Comparison of ENCODE assay signal across 12 cellular contexts in the genomic region with DNA sequence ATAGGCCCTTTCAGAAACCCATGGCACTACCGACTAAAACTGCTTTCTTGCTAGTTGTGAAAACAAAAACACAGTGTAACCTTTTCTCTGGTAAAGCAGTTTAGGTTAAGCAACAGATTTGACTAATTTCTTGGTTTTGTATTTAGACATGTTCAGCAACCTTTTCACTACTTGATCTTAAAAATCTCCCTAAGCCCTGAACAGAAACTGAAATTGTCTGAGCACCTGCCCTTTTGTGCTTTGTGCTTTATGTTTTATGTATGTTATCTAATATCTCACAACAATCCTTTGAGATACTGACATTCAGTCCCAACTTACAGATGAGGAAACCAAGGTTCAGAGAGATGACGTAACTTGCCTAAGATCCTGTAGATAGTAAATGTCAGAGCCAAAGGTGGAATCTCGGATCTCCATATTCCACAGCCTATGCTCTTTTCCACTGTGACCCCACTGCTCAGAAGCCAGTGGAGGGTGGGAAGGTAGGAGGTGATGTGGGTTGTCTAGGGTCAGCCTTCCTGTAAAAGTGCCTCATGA.
DNase-seq lines count a peak whose midpoint lies in the region; ATAC-seq, FAIRE-seq and TF ChIP-seq lines count a peak whose summit lies in the region.
"Had no signal": no experiment of that assay in that cellular context is flagged by ENCODE, and none has a peak within 500 bp of the region (broad histone marks: within the 10 kb centered on the region; RNA-seq: fewer than 3 reads in every experiment).

No MANE protein-coding gene starts in this region.

- no peak for FAIRE-seq in HepG2 (lab: Jason Lieb, UNC)

- H3K9me3 ChIP-seq in HepG2 (ENCODE audit: low read length) (no peaks in the 10 kb centered on the region), right lobe of liver (no peaks in the 10 kb centered on the region), lower lobe of right lung (no peaks in the 10 kb centered on the region)

- H3K36me3 ChIP-seq in HepG2 (replicated peaks in 1 of 2; ENCODE audit: control insufficient read depth in 1 of 2, insufficient read depth in 2 of 2, low read length in 2 of 2) (peaks cover 11 to 27% of the 10 kb centered on the region in 2 experiments; a peak in 4 of 5 replicates), right lobe of liver (peaks cover 0 to 10% (median 4%) of the 10 kb centered on the region in 4 donors), lower lobe of right lung (peaks cover 23% of the 10 kb centered on the region)

- H3K27me3 ChIP-seq in HepG2 (ENCODE audit: control insufficient read depth in 1 of 2, insufficient read depth in 2 of 2, low read length in 2 of 2) (no peaks in the 10 kb centered on the region), right lobe of liver (no peaks in the 10 kb centered on the region), lower lobe of right lung (ENCODE audit: low read depth) (no peaks in the 10 kb centered on the region)
- H3K27me3 ChIP-seq: dorsolateral prefrontal cortex had no signal

- WGBS in HepG2 (ENCODE audit: low lambda C conversion rate), result 84% methylated on average over 3 of the region's 3 CpGs
- WGBS in right lobe of liver (ENCODE audit: insufficient coverage, low coverage, low lambda C conversion rate, missing lambda C conversion rate), result 89% methylated on average over 3 of the region's 3 CpGs

- H3K4me2 ChIP-seq in HepG2 (ENCODE audit: low read depth, low read length), result no peak overlapping the region

- no peak overlapping the region for H3K4me3 ChIP-seq in HepG2 (replicated peaks in 1 of 3; ENCODE audit: insufficient read depth in 1 of 3, low read depth in 2 of 3, low read length in 3 of 3)
- no peak overlapping the region for H3K4me3 ChIP-seq in right lobe of liver
- H3K4me3 ChIP-seq in lower lobe of right lung, result no peak overlapping the region
- H3K4me3 ChIP-seq: dorsolateral prefrontal cortex had no signal

- TF ChIP-seq EP300 in HepG2 (IDR thresholded peaks at IDR 0.05; ENCODE audit: low read depth in 2 of 2, low read length in 2 of 2) (no peak), HepG2 (CRISPR knock-in tag; IDR thresholded peaks at IDR 0.05; ENCODE audit: borderline replicate concordance) (no peak)

- POLR2A ChIA-PET in HepG2 (lab: Yijun Ruan, JAX), result interaction anchor here (1.0 kb wide), 1 partner anchor 25 kb away, joined by 3 read pairs; no protein-coding TSS in a partner anchor

- no peak overlapping the region for H3K9ac ChIP-seq in HepG2 (ENCODE audit: insufficient read depth, low read depth, low read length)

- ATAC-seq in HepG2 (no peak), right lobe of liver (no peak), GM21723 (IDR thresholded peaks at IDR 0.05; ENCODE audit: unreplicated experiment) (peak; percentile 79), HG03354 (IDR thresholded peaks at IDR 0.05; ENCODE audit: poor library complexity, severe bottlenecking, unreplicated experiment) (peak; percentile 76), lower lobe of right lung (no peak)
- peak; percentile 80 for ATAC-seq in stimulated activated naive CD8-positive, alpha-beta T cell treated with anti-CD3 and anti-CD28 coated beads, Interleukin-15, Interleukin-2, amounts not matched to agents 100 U/mL and 50 U/mL, for 24 hours
- ATAC-seq: Panc1 had no signal

- H3K79me2 ChIP-seq in HepG2 (ENCODE audit: insufficient read depth, low read length), result no peaks in the 10 kb centered on the region

- BruUV-seq in HepG2 (replicated peaks; lab: Mats Ljungman, UMichigan), result no TSS peak

- H3K27ac ChIP-seq in HepG2 (ENCODE audit: extremely low read length, insufficient read depth, low read length) (no peak overlapping the region), right lobe of liver (no peak overlapping the region), lower lobe of right lung (no peak overlapping the region)
- H3K27ac ChIP-seq: dorsolateral prefrontal cortex had no signal

- in situ Hi-C loops in HepG2 (cut with HindIII; ENCODE audit: extremely low pct_ligation_motif_present, low pct_unique_long_range_greater_than_20kb), result no loop called here

- no peak for TF ChIP-seq RAD21 in HepG2 (CRISPR knock-in tag; IDR thresholded peaks at IDR 0.05)

- H3K4me1 ChIP-seq in HepG2 (ENCODE audit: insufficient read depth, low read length) (peaks cover 9% of the 10 kb centered on the region), right lobe of liver (peaks cover 0 to under 1% (median 0%) of the 10 kb centered on the region in 4 donors), lower lobe of right lung (no peaks in the 10 kb centered on the region)

- no peak overlapping the region for H2AFZ ChIP-seq in HepG2 (ENCODE audit: low read length)

- no peaks in the 10 kb centered on the region for H4K20me1 ChIP-seq in HepG2 (ENCODE audit: insufficient read depth, low read length)

- CTCF ChIA-PET in HepG2 (lab: Yijun Ruan, JAX; ENCODE audit: low intra/inter-chr PET ratio, low total read pairs), result no interaction called here

- no peak for TF ChIP-seq POLR2A in HepG2 (IDR thresholded peaks at IDR 0.05; ENCODE audit: insufficient read depth in 1 of 2, low read depth in 2 of 2, low read length in 2 of 2)
- TF ChIP-seq POLR2A in right lobe of liver (IDR thresholded peaks at IDR 0.05), result no peak

- no peak for DNase-seq in HepG2 (ENCODE audit: low spot score)
- no peak for DNase-seq in right lobe of liver
- DNase-seq in stimulated activated naive CD8-positive, alpha-beta T cell treated with anti-CD3 and anti-CD28 coated beads, Interleukin-15, Interleukin-2, amounts not matched to agents 100 U/mL and 50 U/mL, for 24 hours, result no peak
- DNase-seq in NCI-H2196 treated with DMSO at 0.1 percent for 48 hours (lab: John Stamatoyannopoulos, UW; ENCODE audit: unreplicated experiment), result no peak
- DNase-seq in AML-193 (lab: John Stamatoyannopoulos, UW), result no peak
- DNase-seq in lower lobe of right lung, result no peak
- DNase-seq: dorsolateral prefrontal cortex, mesendoderm, NCI-H1694 had no signal

- intact Hi-C loops in HepG2 (cut with micrococcal nuclease; ENCODE audit: unreplicated experiment), result no loop called here
- intact Hi-C loops in right lobe of liver (cut with DNase I), result no loop called here
- intact Hi-C loops in lower lobe of right lung (cut with DNase I), result no loop called here

- TF ChIP-seq CTCF in HepG2 (CRISPR knock-in tag; IDR thresholded peaks at IDR 0.05), result no peak
- TF ChIP-seq CTCF in right lobe of liver (IDR thresholded peaks at IDR 0.05), result no peak
- TF ChIP-seq CTCF in lower lobe of right lung (IDR thresholded peaks at IDR 0.05), result no peak

TF ChIP-seq in HepG2, 621 proteins besides CTCF, POLR2A, EP300 and RAD21:
- TF ChIP-seq MBD4 (IDR thresholded peaks at IDR 0.05; ENCODE audit: borderline replicate concordance, low read length), result no peak
- TF ChIP-seq KDM5A (IDR thresholded peaks at IDR 0.05; ENCODE audit: borderline replicate concordance, low read length), result no peak
- TF ChIP-seq ZNF543 (CRISPR knock-in tag; IDR thresholded peaks at IDR 0.05), result no peak
- TF ChIP-seq NFKB2 (CRISPR knock-in tag; IDR thresholded peaks at IDR 0.05; ENCODE audit: borderline replicate concordance), result no peak
- TF ChIP-seq ZNF629 (CRISPR knock-in tag; conservative IDR thresholded peaks at IDR 0.05), result peak; percentile 74

Comparison
In these comparisons a context has a peak if more than half of its experiments do, and no peak if none do; other contexts are left out.
1. ATAC-seq: peak in GM21723 (single experiment), HG03354 (single experiment) and stimulated activated naive CD8-positive, alpha-beta T cell treated with anti-CD3 and anti-CD28 coated beads, Interleukin-15, Interleukin-2, amounts not matched to agents 100 U/mL and 50 U/mL, for 24 hours (single experiment); none in HepG2 (single experiment), right lobe of liver (0 of 4) and lower lobe of right lung (0 of 2).